Comparison of ENCODE assay signal across 8 cellular contexts in genomic region chr10:102835007-102835482, GRCh38. TPM values are rescaled to one million over a fixed set of nuclear protein-coding genes. Genes with fewer than 3 reads are reported as not detected.
DNase-seq lines count a peak whose midpoint lies in the region; ATAC-seq and TF ChIP-seq lines count a peak whose summit lies in the region.

No MANE protein-coding gene starts in this region.

- peaks cover 7 to 9% of the 10 kb centered on the region in 2 donors for H3K27me3 Mint-ChIP-seq in T-cell

- H3K36me3 Mint-ChIP-seq in T-cell = peaks cover 4% of the 10 kb centered on the region

- H3K4me3 ChIP-seq in AG09309 (ENCODE audit: control insufficient read depth, low read depth, low read length) (no peak overlapping the region), adipocyte (ENCODE audit: low read length) (no peak overlapping the region), heart right ventricle (no peak overlapping the region)

- DNase-seq in AG09309 (ENCODE audit: low read depth) (peak; percentile 24), GM19238 (ENCODE audit: insufficient read length, low spot score) (peak; percentile 68), NCI-H1417 treated with DMSO at 0.1 percent for 48 hours (lab: John Stamatoyannopoulos, UW) (peak; percentile 14), T-cell (peak; percentile 29 to 75 (median 65)), adipocyte (ENCODE audit: low read depth) (peak; percentile 93), heart right ventricle (peak; percentile 57 to 80), renal cortical epithelial cell (ENCODE audit: low read depth) (peak; percentile 53)

- H3K36me3 ChIP-seq in adipocyte (ENCODE audit: control insufficient read depth, insufficient read depth, low read length, severe bottlenecking) = no peaks in the 10 kb centered on the region
- H3K36me3 ChIP-seq in heart right ventricle = no peaks in the 10 kb centered on the region

- peaks cover 13% of the 10 kb centered on the region for H3K27me3 ChIP-seq in adipocyte (replicated peaks; ENCODE audit: control insufficient read depth, insufficient read depth, low read length)
- H3K27me3 ChIP-seq in heart right ventricle = no peaks in the 10 kb centered on the region

- intact Hi-C loops in heart right ventricle (cut with DNase I) = loop anchor here (1.0 to 10.0 kb wide), 11 partner anchors 66 to 500 kb away; partner anchors contain the start of gene RPEL1 (in 5 of the 10)

- peaks cover 4 to 15% (median 11%) of the 10 kb centered on the region in 3 donors for H3K9me3 Mint-ChIP-seq in T-cell

- peaks cover 13% of the 10 kb centered on the region for H3K9me3 ChIP-seq in adipocyte (ENCODE audit: control insufficient read depth, low read length)
- H3K9me3 ChIP-seq in heart right ventricle = peaks cover 0 to 20% (median 3%) of the 10 kb centered on the region in 11 donors

- H3K4me1 ChIP-seq in adipocyte (ENCODE audit: control insufficient read depth, insufficient read depth, low read length) (peaks cover 12% of the 10 kb centered on the region), heart right ventricle (peaks cover 0 to 8% (median 5%) of the 10 kb centered on the region in 9 donors)

- no peak overlapping the region for H3K9ac ChIP-seq in adipocyte (ENCODE audit: low read length)

- no peak overlapping the region for H3K27ac ChIP-seq in heart right ventricle

- CTCF ChIA-PET in T-cell (lab: Charles Lee) = interaction anchor here (0.5 to 2.3 kb wide), 6 partner anchors 21 to 926 kb away, joined by 3 to 9 read pairs (median 5); no protein-coding TSS in a partner anchor

- ATAC-seq in T-cell (replicated peaks in 1 of 4) (peak; percentile 87 to 94 (median 90)), heart right ventricle (peak; percentile 90 to 96 (median 94)), GM21526 (IDR thresholded peaks at IDR 0.05; ENCODE audit: low FRiP score, unreplicated experiment) (no peak)

- H3K4me3 Mint-ChIP-seq in T-cell = no peak overlapping the region

- peak; percentile 83 for TF ChIP-seq CTCF in AG09309 (IDR thresholded peaks at IDR 0.05; ENCODE audit: control insufficient read depth, insufficient read depth, low read depth, low read length, missing control alignments)
- TF ChIP-seq CTCF in heart right ventricle (IDR thresholded peaks at IDR 0.05) = peak; percentile 77 to 92 (median 90)

- POLR2A ChIA-PET in T-cell (lab: Charles Lee) = no interaction called here

- H3K4me1 Mint-ChIP-seq in T-cell = no peaks in the 10 kb centered on the region

- 59 to 61% methylated on average over 11 of the region's 11 CpGs for WGBS in heart right ventricle, 2 donors

- no peak overlapping the region for H3K27ac Mint-ChIP-seq in T-cell

RNA-seq across cellular contexts. Expression of gene CYP17A1, which starts 2.2 kb away (rescaled TPM):
- 1 to 10 TPM in 3 of 5 donors, not detected in 2; 3.2 to 5.1 (median 4.1) TPM for total RNA-seq in T-cell
- under 1 TPM in 1 of 10 donors, not detected in 9; 0.16 TPM for total RNA-seq in heart right ventricle
- under 1 TPM; 0.14 to 0.15 TPM for polyA plus RNA-seq in heart right ventricle
- 0.45 and 0.52 TPM in 2 replicates for total RNA-seq in renal cortical epithelial cell

RNA-seq across cellular contexts. Expression of gene BORCS7, which starts 19.0 kb away (rescaled TPM):
- total RNA-seq in T-cell (10 to 100 TPM; 12.0 to 16.3 (median 12.6) TPM), heart right ventricle (10 to 100 TPM; 14.5 to 24.2 (median 17.6) TPM), renal cortical epithelial cell (9.2 and 23.4 TPM in 2 replicates)
- 10 to 100 TPM; 18.0 to 19.7 TPM for polyA plus RNA-seq in heart right ventricle

RNA-seq across cellular contexts. Expression of gene AS3MT, which starts 34.2 kb away (rescaled TPM):
- 1 to 10 TPM in 1 of 5 donors, under 1 TPM in 4; 0.26 to 1.3 (median 0.50) TPM for total RNA-seq in T-cell
- total RNA-seq in heart right ventricle = 10 to 100 TPM; 10.0 to 29.3 (median 15.4) TPM
- 10 to 100 TPM in 1 of 2 donors, 1 to 10 TPM in 1; 6.6 to 59.4 TPM for polyA plus RNA-seq in heart right ventricle
- 6.1 and 11.4 TPM in 2 replicates for total RNA-seq in renal cortical epithelial cell

Comparison
In these comparisons a context has a peak if more than half of its experiments do, and no peak if none do; other contexts are left out.
1. DNase-seq: peak in every context shown above with its lines; median percentile 93 in adipocyte; 68 in heart right ventricle; 68 in GM19238; 65 in T-cell; 53 in renal cortical epithelial cell; 24 in AG09309; 14 in NCI-H1417 treated with DMSO at 0.1 percent for 48 hours.